1 cellular context compared by ENCODE assay signal in the genomic region with DNA sequence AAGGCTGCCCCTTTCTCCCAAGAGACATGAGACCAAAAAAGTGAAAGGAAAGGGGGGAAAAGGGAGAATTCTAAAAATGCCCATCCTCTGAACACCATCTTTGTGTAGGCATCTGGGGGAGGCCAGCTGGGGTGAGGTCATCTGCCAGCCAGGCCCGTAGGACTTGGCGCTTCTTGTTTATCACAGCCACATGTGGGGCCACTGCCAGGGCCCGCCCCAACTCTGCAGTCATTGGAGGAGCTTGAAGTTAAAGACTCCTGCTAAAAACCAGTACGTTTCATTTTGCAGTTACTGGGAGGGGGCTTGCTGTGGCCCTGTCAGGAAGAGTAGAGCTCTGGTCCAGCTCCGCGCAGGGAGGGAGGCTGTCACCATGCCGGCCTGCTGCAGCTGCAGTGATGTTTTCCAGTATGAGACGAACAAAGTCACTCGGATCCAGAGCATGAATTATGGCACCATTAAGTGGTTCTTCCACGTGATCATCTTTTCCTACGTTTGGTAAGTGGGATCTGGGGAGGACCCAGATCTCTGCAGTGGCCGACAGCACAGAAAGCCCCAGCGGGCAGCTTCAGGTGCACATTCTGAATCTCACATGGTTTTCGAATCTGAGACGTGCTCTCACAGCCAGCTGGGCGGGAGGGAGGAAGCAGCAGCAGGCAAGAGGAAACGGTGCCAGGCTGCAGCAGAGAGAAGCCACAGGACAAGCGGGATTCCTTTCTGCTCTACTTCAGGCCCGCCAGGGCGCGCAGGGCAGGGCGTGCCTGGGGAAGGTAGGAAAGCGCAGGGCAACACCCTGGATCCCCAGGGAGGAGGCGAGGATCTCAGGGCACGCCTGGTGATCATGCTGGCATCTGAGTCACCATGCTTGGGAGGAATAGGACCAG.
TF ChIP-seq lines count a peak whose summit lies in the region.

P2RX7 (plus strand) TSS at position 276 of the 881 bp plus-strand sequence; CDS start at position 371, 95 bp downstream.

TF ChIP-seq in HepG2, 621 proteins besides CTCF, POLR2A, EP300 and RAD21 (continued from another document):
- TF ChIP-seq CEBPZ (IDR thresholded peaks at IDR 0.05; ENCODE audit: low read length) (no peak), CENPX (CRISPR knock-in tag; IDR thresholded peaks at IDR 0.05) (no peak), ZNF441 (CRISPR knock-in tag; IDR thresholded peaks at IDR 0.05; ENCODE audit: borderline replicate concordance) (0 out of 2 replicates have a peak, but pooled peaks have one; percentile 19), POLR2AphosphoS5 (IDR thresholded peaks at IDR 0.05; ENCODE audit: low read depth, low read length) (no peak), PHF8 (CRISPR knock-in tag; IDR thresholded peaks at IDR 0.05) (no peak), DZIP1 (CRISPR knock-in tag; IDR thresholded peaks at IDR 0.05) (no peak), ZMYM4 (CRISPR knock-in tag; IDR thresholded peaks at IDR 0.05) (no peak), ZNF253 (CRISPR knock-in tag; IDR thresholded peaks at IDR 0.05; ENCODE audit: borderline replicate concordance) (no peak), RFXAP (CRISPR knock-in tag; IDR thresholded peaks at IDR 0.05; ENCODE audit: borderline replicate concordance) (no peak), ZSCAN29 (CRISPR knock-in tag; conservative IDR thresholded peaks at IDR 0.05) (no peak), SMARCC2 (IDR thresholded peaks at IDR 0.05) (no peak), HDAC1 (CRISPR knock-in tag; IDR thresholded peaks at IDR 0.05) (peak; percentile 14; the same call in 1 of the 2 replicates), HNF4G (IDR thresholded peaks at IDR 0.05; ENCODE audit: borderline replicate concordance, low read depth, low read length) (no peak), HNF4G (CRISPR knock-in tag; IDR thresholded peaks at IDR 0.05; ENCODE audit: borderline replicate concordance, low read depth) (no peak)
